In genomic region chr1:118116401-118116800, GRCh38 we compare ENCODE assay signal across 29 cellular contexts.
DNase-seq lines count a peak whose midpoint lies in the region; ATAC-seq, FAIRE-seq and TF ChIP-seq lines count a peak whose summit lies in the region.
"Had no signal": no experiment of that assay in that cellular context is flagged by ENCODE, and none has a peak within 500 bp of the region (broad histone marks: within the 10 kb centered on the region; RNA-seq: fewer than 3 reads in every experiment).

No MANE protein-coding gene starts in this region.

- H3K4ac ChIP-seq in H1 (replicated peaks; ENCODE audit: insufficient read length, low read depth, low read length) (no peak overlapping the region), neuronal stem cell (ENCODE audit: low read length) (no peak overlapping the region)

- H3K79me2 ChIP-seq in HepG2 (ENCODE audit: insufficient read depth, low read length) (no peaks in the 10 kb centered on the region), H1 (ENCODE audit: control insufficient read depth in 1 of 2, insufficient read depth in 2 of 2, low read length in 2 of 2) (no peaks in the 10 kb centered on the region)

- peaks cover 38% of the 10 kb centered on the region for H3K4me1 Mint-ChIP-seq in type B pancreatic cell (ENCODE audit: unreplicated experiment)
- peaks cover 14% of the 10 kb centered on the region for H3K4me1 Mint-ChIP-seq in Caco-2 (ENCODE audit: low read depth, unreplicated experiment)
- H3K4me1 Mint-ChIP-seq: CD4-positive, CD25-positive, alpha-beta regulatory T cell; T-cell had no signal

- no peaks in the 10 kb centered on the region for H3K9me3 ChIP-seq in liver (ENCODE audit: control insufficient read depth in 4 of 4, low read length in 3 of 4)
- no peaks in the 10 kb centered on the region for H3K9me3 ChIP-seq in HepG2 (ENCODE audit: low read length)
- H3K9me3 ChIP-seq in H1 (ENCODE audit: insufficient read depth in 2 of 2, low read depth in 1 of 2, low read length in 1 of 2), result no peaks in the 10 kb centered on the region
- H3K9me3 ChIP-seq in neuronal stem cell (replicated peaks in 1 of 2; ENCODE audit: control insufficient read depth in 2 of 2, insufficient read depth in 1 of 2, low read depth in 1 of 2, low read length in 2 of 2), result no peaks in the 10 kb centered on the region
- H3K9me3 ChIP-seq in Caco-2, result no peaks in the 10 kb centered on the region
- H3K9me3 ChIP-seq: SJCRH30, uterus had no signal

- H3K36me3 ChIP-seq in liver (ENCODE audit: control insufficient read depth in 4 of 4, insufficient read depth in 3 of 4, low read depth in 1 of 4, low read length in 3 of 4) (no peaks in the 10 kb centered on the region), HepG2 (replicated peaks in 1 of 2; ENCODE audit: control insufficient read depth in 1 of 2, insufficient read depth in 2 of 2, low read length in 2 of 2) (no peaks in the 10 kb centered on the region), H1 (ENCODE audit: control insufficient read depth in 2 of 4, insufficient read depth in 4 of 4, low read length in 3 of 4) (no peaks in the 10 kb centered on the region), neuronal stem cell (replicated peaks in 1 of 2; ENCODE audit: control insufficient read depth in 2 of 2, insufficient read depth in 2 of 2, low read length in 2 of 2) (no peaks in the 10 kb centered on the region), Caco-2 (ENCODE audit: control insufficient read depth, insufficient read depth, low read length) (no peaks in the 10 kb centered on the region)
- H3K36me3 ChIP-seq: cardiac muscle cell, SJCRH30, uterus had no signal

- in situ Hi-C loops in HepG2 (cut with HindIII; ENCODE audit: extremely low pct_ligation_motif_present, low pct_unique_long_range_greater_than_20kb), result no loop called here

- H3K4me1 ChIP-seq in liver (ENCODE audit: control insufficient read depth in 4 of 4, insufficient read depth in 4 of 4, low read length in 3 of 4) (peaks cover 7 to 43% (median 29%) of the 10 kb centered on the region in 4 donors), HepG2 (ENCODE audit: insufficient read depth, low read length) (peaks cover 37% of the 10 kb centered on the region), H1 (replicated peaks in 1 of 4; ENCODE audit: control insufficient read depth in 3 of 4, insufficient read depth in 4 of 4, low read length in 3 of 4) (0 out of 7 replicates have a peak, but pooled peaks cover 0 to 3% (median 0%) of the 10 kb centered on the region in 4 experiments), neuronal stem cell (ENCODE audit: control insufficient read depth in 2 of 2, insufficient read depth in 1 of 2, low read depth in 1 of 2, low read length in 2 of 2) (peaks cover 8 to 28% of the 10 kb centered on the region in 2 donors), Caco-2 (peaks cover 15% of the 10 kb centered on the region)
- H3K4me1 ChIP-seq: uterus had no signal

- CTCF ChIA-PET in HepG2 (lab: Yijun Ruan, JAX; ENCODE audit: low intra/inter-chr PET ratio, low total read pairs), result no interaction called here
- CTCF ChIA-PET in H1 (lab: Charles Lee; ENCODE audit: partially characterized antibody), result interaction anchor here (0.6 to 0.8 kb wide), 2 partner anchors 19 to 1201 kb away, joined by 3 read pairs; no protein-coding TSS in a partner anchor
- CTCF ChIA-PET in Caco-2 (lab: Charles Lee), result no interaction called here

- H3K27ac Mint-ChIP-seq in type B pancreatic cell, result peak overlapping the region; percentile 24
- no peak overlapping the region for H3K27ac Mint-ChIP-seq in Caco-2 (ENCODE audit: unreplicated experiment)
- H3K27ac Mint-ChIP-seq: CD4-positive, CD25-positive, alpha-beta regulatory T cell; T-cell had no signal

- no peaks in the 10 kb centered on the region for H3K23me2 ChIP-seq in H1 (ENCODE audit: low read depth, low read length)

- H3K23ac ChIP-seq in H1 (ENCODE audit: insufficient read length) (no peak overlapping the region), neuronal stem cell (ENCODE audit: low read depth, low read length, poor library complexity) (no peak overlapping the region)

- WGBS in liver, result 91% methylated on average over 5 of the region's 5 CpGs
- 74% methylated on average over 5 of the region's 5 CpGs for WGBS in HepG2 (ENCODE audit: low lambda C conversion rate)
- WGBS in H1 (ENCODE audit: extremely low coverage in 1 of 2, insufficient coverage in 1 of 2, insufficient read length in 1 of 2, insufficient replicate concordance in 2 of 2, low coverage in 1 of 2, low lambda C conversion rate in 2 of 2, missing lambda C conversion rate in 1 of 2), 2 experiments, result 87% methylated on average over 5 of the region's 5 CpGs; no CpG with 5 or more reads in 1 of the 2 experiments
- no CpG with 5 or more reads among the region's 5 CpGs for WGBS in neuronal stem cell (ENCODE audit: extremely low coverage in 2 of 2, insufficient read length in 2 of 2, insufficient replicate concordance in 1 of 2), 2 donors

- ATAC-seq in HepG2, result no peak
- ATAC-seq: activated T-cell treated with anti-CD3 and anti-CD28 coated beads, Interleukin-2, amount 50 U/mL, for 4 hours; GM12878; T-cell had no signal

- FAIRE-seq in HepG2 (lab: Jason Lieb, UNC) (no peak), H1 (lab: Jason Lieb, UNC) (no peak)
- FAIRE-seq: endometrium, GM12878, TTC549 had no signal

- H2BK120ac ChIP-seq in H1 (replicated peaks; ENCODE audit: low read depth, low read length), result no peak overlapping the region
- H2BK120ac ChIP-seq in neuronal stem cell (ENCODE audit: low read depth, low read length), result no peak overlapping the region

- H3K27ac ChIP-seq in liver (ENCODE audit: low read depth in 1 of 2, low read length in 2 of 2), result peak overlapping the region; percentile 1 to 38
- no peak overlapping the region for H3K27ac ChIP-seq in HepG2 (ENCODE audit: extremely low read length, insufficient read depth, low read length)
- H3K27ac ChIP-seq in H1 (ENCODE audit: low read depth, low read length), result no peak overlapping the region
- no peak overlapping the region for H3K27ac ChIP-seq in neuronal stem cell (replicated peaks; ENCODE audit: low read length)
- H3K27ac ChIP-seq: cardiac muscle cell, SJCRH30, uterus had no signal

- no peak overlapping the region for H3K9ac ChIP-seq in liver (ENCODE audit: low read depth in 1 of 2, low read length in 2 of 2)
- H3K9ac ChIP-seq in HepG2 (ENCODE audit: insufficient read depth, low read depth, low read length), result no peak overlapping the region
- no peak overlapping the region for H3K9ac ChIP-seq in H1 (replicated peaks in 1 of 4; ENCODE audit: extremely low read depth in 1 of 4, low read depth in 3 of 4, low read length in 3 of 4)
- H3K9ac ChIP-seq in neuronal stem cell (ENCODE audit: low read depth, low read length, poor library complexity), result no peak overlapping the region

- TF ChIP-seq EP300 in HepG2 (IDR thresholded peaks at IDR 0.05; ENCODE audit: low read depth in 2 of 2, low read length in 2 of 2) (no peak), HepG2 (CRISPR knock-in tag; IDR thresholded peaks at IDR 0.05; ENCODE audit: borderline replicate concordance) (no peak), H1 (IDR thresholded peaks at IDR 0.05; ENCODE audit: borderline replicate concordance in 1 of 2, low read depth in 2 of 2, low read length in 2 of 2) (no peak)

- H4K20me1 ChIP-seq in HepG2 (ENCODE audit: insufficient read depth, low read length), result no peaks in the 10 kb centered on the region
- no peaks in the 10 kb centered on the region for H4K20me1 ChIP-seq in H1 (replicated peaks in 1 of 2; ENCODE audit: control insufficient read depth in 1 of 2, insufficient read depth in 2 of 2, low read length in 2 of 2)

- H3K56ac ChIP-seq in H1 (replicated peaks; ENCODE audit: insufficient read length, low read depth, low read length), result no peak overlapping the region

- no peak overlapping the region for H3K18ac ChIP-seq in H1 (ENCODE audit: extremely low read depth, low read length)
- H3K18ac ChIP-seq in neuronal stem cell (ENCODE audit: low read length), result no peak overlapping the region

- no peaks in the 10 kb centered on the region for H3K27me3 Mint-ChIP-seq in type B pancreatic cell
- H3K27me3 Mint-ChIP-seq in Caco-2 (ENCODE audit: insufficient read depth, unreplicated experiment), result no peaks in the 10 kb centered on the region

- H2AK5ac ChIP-seq in H1 (ENCODE audit: low read depth, low read length) (no peak overlapping the region), neuronal stem cell (ENCODE audit: low read depth, low read length) (no peak overlapping the region)

- no peak overlapping the region for H3K4me2 ChIP-seq in HepG2 (ENCODE audit: low read depth, low read length)
- H3K4me2 ChIP-seq in H1 (ENCODE audit: insufficient read depth in 1 of 2, low read depth in 2 of 2, low read length in 2 of 2), result no peak overlapping the region
- H3K4me2 ChIP-seq in neuronal stem cell (ENCODE audit: insufficient read depth, low read length, poor library complexity, severe bottlenecking), result no peak overlapping the region

- H3K79me1 ChIP-seq in H1 (ENCODE audit: low read depth, low read length), result no peaks in the 10 kb centered on the region
- no peaks in the 10 kb centered on the region for H3K79me1 ChIP-seq in neuronal stem cell (ENCODE audit: low read depth, low read length)

- H4K91ac ChIP-seq in H1 (replicated peaks; ENCODE audit: insufficient read length, low read length) (no peak overlapping the region), neuronal stem cell (ENCODE audit: low read depth, low read length, poor library complexity) (no peak overlapping the region)

- no TSS peak for BruUV-seq in HepG2 (replicated peaks; lab: Mats Ljungman, UMichigan)
- BruUV-seq in Caco-2 (replicated peaks; lab: Mats Ljungman, UMichigan), result no TSS peak

- H3K4me3 ChIP-seq in liver (ENCODE audit: low read depth in 1 of 3, low read length in 3 of 3), result no peak overlapping the region
- H3K4me3 ChIP-seq in HepG2 (replicated peaks in 1 of 3; ENCODE audit: insufficient read depth in 1 of 3, low read depth in 2 of 3, low read length in 3 of 3), result no peak overlapping the region
- no peak overlapping the region for H3K4me3 ChIP-seq in H1 (ENCODE audit: extremely low read depth in 1 of 4, insufficient read depth in 2 of 4, low read depth in 3 of 4, low read length in 4 of 4)
- H3K4me3 ChIP-seq in neuronal stem cell (ENCODE audit: low read length in 2 of 2), result no peak overlapping the region
- H3K4me3 ChIP-seq in Caco-2 (ENCODE audit: low read depth, low read length), result no peak overlapping the region
- H3K4me3 ChIP-seq: cardiac muscle cell, GM12878, lung, SJCRH30, uterus had no signal

- no peak overlapping the region for H2BK12ac ChIP-seq in H1 (ENCODE audit: low read depth, low read length)
- H2BK12ac ChIP-seq in neuronal stem cell (ENCODE audit: low read length), result no peak overlapping the region

- H2BK15ac ChIP-seq in H1 (ENCODE audit: low read length), result no peak overlapping the region
- no peak overlapping the region for H2BK15ac ChIP-seq in neuronal stem cell (ENCODE audit: low read length)

- intact Hi-C loops in HepG2 (cut with micrococcal nuclease; ENCODE audit: unreplicated experiment), result no loop called here
- intact Hi-C loops in Caco-2 (cut with micrococcal nuclease; ENCODE audit: unreplicated experiment), result no loop called here

- H3K36me3 Mint-ChIP-seq in type B pancreatic cell (no peaks in the 10 kb centered on the region), Caco-2 (ENCODE audit: insufficient read depth, unreplicated experiment) (no peaks in the 10 kb centered on the region)
- H3K36me3 Mint-ChIP-seq: CD4-positive, CD25-positive, alpha-beta regulatory T cell; T-cell had no signal

- no peaks in the 10 kb centered on the region for H3K27me3 ChIP-seq in liver (ENCODE audit: control insufficient read depth in 4 of 4, insufficient read depth in 4 of 4, low read length in 3 of 4)
- H3K27me3 ChIP-seq in HepG2 (ENCODE audit: control insufficient read depth in 1 of 2, insufficient read depth in 2 of 2, low read length in 2 of 2), result no peaks in the 10 kb centered on the region
- H3K27me3 ChIP-seq in H1 (replicated peaks in 1 of 4; ENCODE audit: control insufficient read depth in 3 of 4, extremely low read depth in 1 of 4, insufficient read depth in 3 of 4, low read length in 3 of 4), result no peaks in the 10 kb centered on the region
- no peaks in the 10 kb centered on the region for H3K27me3 ChIP-seq in neuronal stem cell (ENCODE audit: control insufficient read depth in 3 of 3, insufficient read depth in 3 of 3, low read depth in 1 of 3, low read length in 3 of 3)
- H3K27me3 ChIP-seq in Caco-2 (replicated peaks; ENCODE audit: control insufficient read depth, insufficient read depth, low read length), result no peaks in the 10 kb centered on the region
- H3K27me3 ChIP-seq: cardiac muscle cell, SJCRH30, uterus had no signal

- H2AFZ ChIP-seq in HepG2 (ENCODE audit: low read length) (no peak overlapping the region), H1 (ENCODE audit: low read length) (peak overlapping the region; percentile 71; the same call in 1 of the 2 replicates), neuronal stem cell (ENCODE audit: low read length) (peak overlapping the region; percentile 30)

- no peak for TF ChIP-seq RAD21 in liver (IDR thresholded peaks at IDR 0.05)
- TF ChIP-seq RAD21 in HepG2 (CRISPR knock-in tag; IDR thresholded peaks at IDR 0.05), result no peak
- TF ChIP-seq RAD21 in H1 (IDR thresholded peaks at IDR 0.05 in 1 of 2, conservative IDR thresholded peaks at IDR 0.05 in 1 of 2; ENCODE audit: low read depth in 2 of 2, low read length in 2 of 2), result no peak

- H4K8ac ChIP-seq in H1 (ENCODE audit: extremely low read depth, insufficient read depth, low read length), result no peak overlapping the region
- H4K8ac ChIP-seq in neuronal stem cell (ENCODE audit: low read depth, low read length), result no peak overlapping the region

- no peak overlapping the region for H3K14ac ChIP-seq in H1 (ENCODE audit: insufficient read length)
- H3K14ac ChIP-seq in neuronal stem cell (ENCODE audit: low read length), result no peak overlapping the region

- H4K5ac ChIP-seq in H1 (ENCODE audit: insufficient read length, low read depth, low read length), result no peak overlapping the region

- POLR2A ChIA-PET in HepG2 (lab: Yijun Ruan, JAX) (no interaction called here), H1 (lab: Charles Lee; ENCODE audit: partially characterized antibody) (no interaction called here), Caco-2 (lab: Charles Lee) (no interaction called here)

- no peak overlapping the region for H2BK20ac ChIP-seq in H1 (ENCODE audit: low read length)

- H2BK5ac ChIP-seq in H1 (ENCODE audit: low read depth, low read length) (no peak overlapping the region), neuronal stem cell (ENCODE audit: low read length) (no peak overlapping the region)

- TF ChIP-seq CTCF in liver (IDR thresholded peaks at IDR 0.05; ENCODE audit: low read depth, low read length, missing input control), result no peak
- TF ChIP-seq CTCF in HepG2 (CRISPR knock-in tag; IDR thresholded peaks at IDR 0.05), result no peak
- TF ChIP-seq CTCF in H1 (IDR thresholded peaks at IDR 0.05; ENCODE audit: control extremely low read depth in 1 of 3, insufficient read depth in 1 of 3, low read depth in 1 of 3, low read length in 3 of 3), result no peak
- no peak for TF ChIP-seq CTCF in type B pancreatic cell (conservative IDR thresholded peaks at IDR 0.05)
- no peak for TF ChIP-seq CTCF in Caco-2 (IDR thresholded peaks at IDR 0.05; ENCODE audit: insufficient read depth in 1 of 2, low read depth in 1 of 2, low read length in 1 of 2, severe bottlenecking in 1 of 2, unreplicated experiment in 1 of 2)

- H3K9me3 Mint-ChIP-seq in type B pancreatic cell (no peaks in the 10 kb centered on the region), Caco-2 (ENCODE audit: unreplicated experiment) (no peaks in the 10 kb centered on the region)
- H3K9me3 Mint-ChIP-seq: activated T-cell treated with anti-CD3 and anti-CD28 coated beads, Interleukin-2, amount 50 U/mL, for 4 hours; T-cell had no signal

- H3K4me3 Mint-ChIP-seq in type B pancreatic cell (no peak overlapping the region), Caco-2 (ENCODE audit: unreplicated experiment) (no peak overlapping the region)
- H3K4me3 Mint-ChIP-seq: activated T-cell treated with anti-CD3 and anti-CD28 coated beads, Interleukin-2, amount 50 U/mL, for 4 hours; CD4-positive, CD25-positive, alpha-beta regulatory T cell; T-cell had no signal

- TF ChIP-seq POLR2A in HepG2 (IDR thresholded peaks at IDR 0.05; ENCODE audit: insufficient read depth in 1 of 2, low read depth in 2 of 2, low read length in 2 of 2), result no peak
- no peak for TF ChIP-seq POLR2A in H1 (IDR thresholded peaks at IDR 0.05; ENCODE audit: control extremely low read depth in 1 of 2, low read depth in 2 of 2, low read length in 2 of 2)

- DNase-seq in HepG2 (ENCODE audit: low spot score), result no peak
- DNase-seq in H1 (ENCODE audit: low read depth in 1 of 2, low spot score in 2 of 2), result no peak
- DNase-seq in neuronal stem cell (ENCODE audit: low spot score), result no peak
- no peak for DNase-seq in type B pancreatic cell (ENCODE audit: extremely low spot score, unreplicated experiment)
- no peak for DNase-seq in Caco-2
- no peak for DNase-seq in stimulated activated CD4-positive, alpha-beta T cell treated with anti-CD3 and anti-CD28 coated beads, Interleukin-4, amount 100 ng/mL, for 24 hours
- DNase-seq in NCI-H2081 (lab: John Stamatoyannopoulos, UW), result no peak
- DNase-seq: activated CD4-positive, alpha-beta T cell treated with anti-CD3 and anti-CD28 coated beads for 4 hours; activated naive CD4-positive, alpha-beta T cell; activated T-cell treated with anti-CD3 and anti-CD28 coated beads, Interleukin-2, amount 50 U/mL, for 4 hours; amygdala; CD4-positive, CD25-positive, alpha-beta regulatory T cell; hippocampal formation; NCI-H1048; NCI-H1930; NCI-H2227 treated with DMSO at 0.1 percent for 48 hours; occipital lobe; right cardiac atrium; SJCRH30; stimulated activated CD8-positive, alpha-beta memory T cell treated with anti-CD3 and anti-CD28 coated beads, Interleukin-4, amount 100 ng/mL, for 48 hours; substantia nigra; T-cell; uterus had no signal

Comparison
In these comparisons a context has a peak if more than half of its experiments do, and no peak if none do; other contexts are left out.
1. H3K27ac ChIP-seq: peak in liver (2 of 2); none in HepG2 (single experiment), H1 (single experiment) and neuronal stem cell (single experiment).